In the genomic region with DNA sequence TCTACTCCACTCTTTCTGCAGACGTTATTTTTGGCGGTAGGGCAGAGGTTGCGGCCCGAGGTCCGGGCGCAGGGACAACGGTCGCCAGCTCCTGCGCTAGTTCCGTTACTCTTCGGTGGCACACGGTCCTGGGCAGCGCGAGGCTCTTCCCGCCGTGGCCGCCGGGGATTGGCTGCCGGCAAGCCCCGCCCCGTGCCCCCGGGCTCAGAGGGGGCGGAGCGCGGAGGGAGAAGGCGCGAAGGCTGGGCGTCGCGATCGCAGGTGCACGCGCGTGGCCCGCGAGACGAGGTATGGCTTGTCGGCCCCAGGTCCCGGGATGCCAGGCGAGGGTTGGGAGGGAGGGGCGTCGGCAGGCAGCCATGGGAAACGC, we compare ENCODE assay signal across 9 cellular contexts. TPM values are rescaled to one million over a fixed set of nuclear protein-coding genes. Genes with fewer than 3 reads are reported as not detected.
DNase-seq lines count a peak whose midpoint lies in the region; ATAC-seq and TF ChIP-seq lines count a peak whose summit lies in the region.
"Had no signal": no experiment of that assay in that cellular context is flagged by ENCODE, and none has a peak within 500 bp of the region (broad histone marks: within the 10 kb centered on the region; RNA-seq: fewer than 3 reads in every experiment).

No MANE protein-coding gene starts in this region.

- peak overlapping the region; percentile 39 for H3K4me3 Mint-ChIP-seq in activated CD4-positive, alpha-beta T cell treated with anti-CD3 and anti-CD28 coated beads for 36 hours
- no peak overlapping the region for H3K4me3 Mint-ChIP-seq in activated CD4-positive, alpha-beta T cell treated with anti-CD3 and anti-CD28 coated beads, Interleukin-2, amount 10 ng/mL, durations not matched to agents 7 days and 5 days
- H3K4me3 Mint-ChIP-seq in activated T-helper 1 cell treated with anti-CD3 and anti-CD28 coated beads, Interleukin-12 subunit alpha, Interleukin-12 subunit beta, Interleukin-2, Interleukin-4 antibody, amounts not matched to agents 30 ng/mL and 10 ng/mL and 1 ng/mL, durations not matched to agents 14 hours and 24 hours and 36 hours = no peak overlapping the region

- peaks cover 12% of the 10 kb centered on the region for H3K4me1 Mint-ChIP-seq in activated CD4-positive, alpha-beta T cell treated with anti-CD3 and anti-CD28 coated beads for 36 hours
- H3K4me1 Mint-ChIP-seq in activated CD4-positive, alpha-beta T cell treated with anti-CD3 and anti-CD28 coated beads, Interleukin-2, amount 10 ng/mL, durations not matched to agents 7 days and 5 days = peaks cover 4% of the 10 kb centered on the region
- peaks cover 8% of the 10 kb centered on the region for H3K4me1 Mint-ChIP-seq in activated T-helper 1 cell treated with anti-CD3 and anti-CD28 coated beads, Interleukin-12 subunit alpha, Interleukin-12 subunit beta, Interleukin-2, Interleukin-4 antibody, amounts not matched to agents 30 ng/mL and 10 ng/mL and 1 ng/mL, durations not matched to agents 14 hours and 24 hours and 36 hours (ENCODE audit: low read depth)

- intact Hi-C loops in activated CD4-positive, alpha-beta T cell treated with anti-CD3 and anti-CD28 coated beads for 36 hours (cut with DNase I, micrococcal nuclease) = no loop called here
- intact Hi-C loops in lower lobe of right lung (cut with DNase I) (no loop called here), thyroid gland (cut with DNase I) (no loop called here)
- intact Hi-C loops in activated T-helper 1 cell treated with anti-CD3 and anti-CD28 coated beads, Interleukin-12 subunit alpha, Interleukin-12 subunit beta, Interleukin-2, Interleukin-4 antibody, amounts not matched to agents 30 ng/mL and 10 ng/mL and 1 ng/mL, durations not matched to agents 14 hours and 24 hours and 36 hours (cut with micrococcal nuclease) = no loop called here

- H3K27ac ChIP-seq in coronary artery (peak overlapping the region in 1 of 2 donors; percentile 80), lower lobe of right lung (peak overlapping the region; percentile 87), thyroid gland (peak overlapping the region in 2 of 3 donors; percentile 68 to 78)

- H3K36me3 ChIP-seq in lower lobe of right lung (peaks cover 17% of the 10 kb centered on the region), thyroid gland (peaks cover 0 to 2% of the 10 kb centered on the region in 2 donors)

- TF ChIP-seq CTCF in coronary artery (IDR thresholded peaks at IDR 0.05) (no peak), lower lobe of right lung (IDR thresholded peaks at IDR 0.05) (no peak), thyroid gland (IDR thresholded peaks at IDR 0.05) (no peak)

- peaks cover 45% of the 10 kb centered on the region for H3K27me3 Mint-ChIP-seq in activated CD4-positive, alpha-beta T cell treated with anti-CD3 and anti-CD28 coated beads for 36 hours
- peaks cover 72% of the 10 kb centered on the region for H3K27me3 Mint-ChIP-seq in activated CD4-positive, alpha-beta T cell treated with anti-CD3 and anti-CD28 coated beads, Interleukin-2, amount 10 ng/mL, durations not matched to agents 7 days and 5 days
- H3K27me3 Mint-ChIP-seq in activated T-helper 1 cell treated with anti-CD3 and anti-CD28 coated beads, Interleukin-12 subunit alpha, Interleukin-12 subunit beta, Interleukin-2, Interleukin-4 antibody, amounts not matched to agents 30 ng/mL and 10 ng/mL and 1 ng/mL, durations not matched to agents 14 hours and 24 hours and 36 hours (ENCODE audit: insufficient read depth) = peaks cover 69% of the 10 kb centered on the region

- H3K9me3 Mint-ChIP-seq in activated CD4-positive, alpha-beta T cell treated with anti-CD3 and anti-CD28 coated beads for 36 hours (ENCODE audit: low read depth) = no peaks in the 10 kb centered on the region
- H3K9me3 Mint-ChIP-seq in activated CD4-positive, alpha-beta T cell treated with anti-CD3 and anti-CD28 coated beads, Interleukin-2, amount 10 ng/mL, durations not matched to agents 7 days and 5 days = no peaks in the 10 kb centered on the region
- no peaks in the 10 kb centered on the region for H3K9me3 Mint-ChIP-seq in activated T-helper 1 cell treated with anti-CD3 and anti-CD28 coated beads, Interleukin-12 subunit alpha, Interleukin-12 subunit beta, Interleukin-2, Interleukin-4 antibody, amounts not matched to agents 30 ng/mL and 10 ng/mL and 1 ng/mL, durations not matched to agents 14 hours and 24 hours and 36 hours

- no peak for TF ChIP-seq POLR2A in thyroid gland (IDR thresholded peaks at IDR 0.05)

- no peaks in the 10 kb centered on the region for H3K36me3 Mint-ChIP-seq in activated CD4-positive, alpha-beta T cell treated with anti-CD3 and anti-CD28 coated beads for 36 hours (ENCODE audit: low read depth)
- peaks cover 6% of the 10 kb centered on the region for H3K36me3 Mint-ChIP-seq in activated CD4-positive, alpha-beta T cell treated with anti-CD3 and anti-CD28 coated beads, Interleukin-2, amount 10 ng/mL, durations not matched to agents 7 days and 5 days (ENCODE audit: low read depth)
- H3K36me3 Mint-ChIP-seq in activated T-helper 1 cell treated with anti-CD3 and anti-CD28 coated beads, Interleukin-12 subunit alpha, Interleukin-12 subunit beta, Interleukin-2, Interleukin-4 antibody, amounts not matched to agents 30 ng/mL and 10 ng/mL and 1 ng/mL, durations not matched to agents 14 hours and 24 hours and 36 hours (ENCODE audit: low read depth) = no peaks in the 10 kb centered on the region

- no peak overlapping the region for H3K27ac Mint-ChIP-seq in activated CD4-positive, alpha-beta T cell treated with anti-CD3 and anti-CD28 coated beads for 36 hours
- no peak overlapping the region for H3K27ac Mint-ChIP-seq in activated CD4-positive, alpha-beta T cell treated with anti-CD3 and anti-CD28 coated beads, Interleukin-2, amount 10 ng/mL, durations not matched to agents 7 days and 5 days
- no peak overlapping the region for H3K27ac Mint-ChIP-seq in activated T-helper 1 cell treated with anti-CD3 and anti-CD28 coated beads, Interleukin-12 subunit alpha, Interleukin-12 subunit beta, Interleukin-2, Interleukin-4 antibody, amounts not matched to agents 30 ng/mL and 10 ng/mL and 1 ng/mL, durations not matched to agents 14 hours and 24 hours and 36 hours

- H3K9me3 ChIP-seq in lower lobe of right lung (no peaks in the 10 kb centered on the region), thyroid gland (no peaks in the 10 kb centered on the region)

- CTCF ChIA-PET in activated CD4-positive, alpha-beta T cell treated with anti-CD3 and anti-CD28 coated beads for 36 hours (lab: Charles Lee) = no interaction called here
- CTCF ChIA-PET in activated CD4-positive, alpha-beta T cell treated with anti-CD3 and anti-CD28 coated beads, Interleukin-2, amount 10 ng/mL, durations not matched to agents 7 days and 5 days (lab: Charles Lee) = interaction anchor here (1.3 kb wide), 1 partner anchor 44 kb away, joined by 3 read pairs; no protein-coding TSS in a partner anchor

- peak overlapping the region; percentile 74 for H3K4me3 ChIP-seq in coronary artery
- peak overlapping the region; percentile 72 for H3K4me3 ChIP-seq in lower lobe of right lung
- H3K4me3 ChIP-seq in thyroid gland (replicated peaks in 1 of 3) = peak overlapping the region in 1 of 3 donors; percentile 54

- ATAC-seq in activated CD4-positive, alpha-beta T cell treated with anti-CD3 and anti-CD28 coated beads for 36 hours = no peak
- peak; percentile 29 to 43 for ATAC-seq in lower lobe of right lung
- ATAC-seq in GM21367 (IDR thresholded peaks at IDR 0.05; ENCODE audit: unreplicated experiment) = no peak

- WGBS in thyroid gland, 2 donors = 20% methylated on average over 1 of the region's 43 CpGs; no CpG with 5 or more reads in 1 of the 2 donors

- H3K27me3 ChIP-seq in lower lobe of right lung (ENCODE audit: low read depth) = peaks cover 25% of the 10 kb centered on the region
- no peaks in the 10 kb centered on the region for H3K27me3 ChIP-seq in thyroid gland

- peaks cover 20% of the 10 kb centered on the region for H3K4me1 ChIP-seq in lower lobe of right lung
- peaks cover 10 to 22% of the 10 kb centered on the region in 2 donors for H3K4me1 ChIP-seq in thyroid gland

- peak; percentile 25 for DNase-seq in activated CD4-positive, alpha-beta T cell treated with anti-CD3 and anti-CD28 coated beads for 36 hours
- no peak for DNase-seq in activated CD4-positive, alpha-beta T cell treated with anti-CD3 and anti-CD28 coated beads, Interleukin-2, amount 10 ng/mL, durations not matched to agents 7 days and 5 days
- DNase-seq in coronary artery (ENCODE audit: low spot score) = no peak
- DNase-seq in lower lobe of right lung = no peak
- no peak for DNase-seq in thyroid gland
- no peak for DNase-seq in activated T-helper 1 cell treated with anti-CD3 and anti-CD28 coated beads, Interleukin-12 subunit alpha, Interleukin-12 subunit beta, Interleukin-2, Interleukin-4 antibody, amounts not matched to agents 30 ng/mL and 10 ng/mL and 1 ng/mL, durations not matched to agents 14 hours and 24 hours and 36 hours (ENCODE audit: low spot score)
- no peak for DNase-seq in GM19240 (ENCODE audit: insufficient read length, low spot score)
- DNase-seq: Kasumi-1 had no signal

- POLR2A ChIA-PET in activated CD4-positive, alpha-beta T cell treated with anti-CD3 and anti-CD28 coated beads for 36 hours (lab: Charles Lee) = no interaction called here
- POLR2A ChIA-PET in activated CD4-positive, alpha-beta T cell treated with anti-CD3 and anti-CD28 coated beads, Interleukin-2, amount 10 ng/mL, durations not matched to agents 7 days and 5 days (lab: Charles Lee) = no interaction called here

RNA-seq across cellular contexts. Expression of gene SHE, which starts 0.5 kb away (rescaled TPM):
- total RNA-seq in activated CD4-positive, alpha-beta T cell treated with anti-CD3 and anti-CD28 coated beads for 36 hours = under 1 TPM in 1 of 2 experiments, not detected in 1; 0.04 TPM
- not detected for total RNA-seq in activated CD4-positive, alpha-beta T cell treated with anti-CD3 and anti-CD28 coated beads, Interleukin-2, amount 10 ng/mL, durations not matched to agents 7 days and 5 days
- total RNA-seq in lower lobe of right lung (40.1 TPM), thyroid gland (10 to 100 TPM; 35.8 to 56.0 (median 43.0) TPM)
- not detected in 2 replicates for total RNA-seq in activated T-helper 1 cell treated with anti-CD3 and anti-CD28 coated beads, Interleukin-12 subunit alpha, Interleukin-12 subunit beta, Interleukin-2, Interleukin-4 antibody, amounts not matched to agents 30 ng/mL and 10 ng/mL and 1 ng/mL, durations not matched to agents 14 hours and 24 hours and 36 hours

RNA-seq across cellular contexts. Expression of gene TDRD10, which starts 0.7 kb away (rescaled TPM):
- total RNA-seq in activated CD4-positive, alpha-beta T cell treated with anti-CD3 and anti-CD28 coated beads for 36 hours = not detected
- total RNA-seq in activated CD4-positive, alpha-beta T cell treated with anti-CD3 and anti-CD28 coated beads, Interleukin-2, amount 10 ng/mL, durations not matched to agents 7 days and 5 days = not detected
- total RNA-seq in lower lobe of right lung (20.2 TPM), thyroid gland (1 to 10 TPM; 5.6 to 9.9 (median 7.3) TPM)
- not detected in 2 replicates for total RNA-seq in activated T-helper 1 cell treated with anti-CD3 and anti-CD28 coated beads, Interleukin-12 subunit alpha, Interleukin-12 subunit beta, Interleukin-2, Interleukin-4 antibody, amounts not matched to agents 30 ng/mL and 10 ng/mL and 1 ng/mL, durations not matched to agents 14 hours and 24 hours and 36 hours

RNA-seq across cellular contexts. Expression of gene UBE2Q1, which starts 55.7 kb away (rescaled TPM):
- 100 to 1,000 TPM in 1 of 2 experiments, 10 to 100 TPM in 1; 89.3 to 101 TPM for total RNA-seq in activated CD4-positive, alpha-beta T cell treated with anti-CD3 and anti-CD28 coated beads for 36 hours
- total RNA-seq in activated CD4-positive, alpha-beta T cell treated with anti-CD3 and anti-CD28 coated beads, Interleukin-2, amount 10 ng/mL, durations not matched to agents 7 days and 5 days = 100 to 1,000 TPM; 106 to 131 TPM
- total RNA-seq in lower lobe of right lung (79.5 TPM), thyroid gland (10 to 100 TPM; 24.5 to 61.3 (median 28.7) TPM)
- 93.3 and 106 TPM in 2 replicates for total RNA-seq in activated T-helper 1 cell treated with anti-CD3 and anti-CD28 coated beads, Interleukin-12 subunit alpha, Interleukin-12 subunit beta, Interleukin-2, Interleukin-4 antibody, amounts not matched to agents 30 ng/mL and 10 ng/mL and 1 ng/mL, durations not matched to agents 14 hours and 24 hours and 36 hours

Comparison
In these comparisons a context has a peak if more than half of its experiments do, and no peak if none do; other contexts are left out.
1. ATAC-seq: peak in lower lobe of right lung (2 of 2); none in activated CD4-positive, alpha-beta T cell treated with anti-CD3 and anti-CD28 coated beads for 36 hours (single experiment) and GM21367 (single experiment).
2. RNA of gene SHE, which starts 0.5 kb away (total RNA-seq): 35.8 to 56.0 TPM in thyroid gland and 40.1 TPM in lower lobe of right lung (single experiment); 0.04 TPM in activated CD4-positive, alpha-beta T cell treated with anti-CD3 and anti-CD28 coated beads for 36 hours, not detected in activated CD4-positive, alpha-beta T cell treated with anti-CD3 and anti-CD28 coated beads, Interleukin-2, amount 10 ng/mL, durations not matched to agents 7 days and 5 days and not detected in activated T-helper 1 cell treated with anti-CD3 and anti-CD28 coated beads, Interleukin-12 subunit alpha, Interleukin-12 subunit beta, Interleukin-2, Interleukin-4 antibody, amounts not matched to agents 30 ng/mL and 10 ng/mL and 1 ng/mL, durations not matched to agents 14 hours and 24 hours and 36 hours; every median in the first group is over 10 times any median in the second.